Comparison of ENCODE assay signal across 9 cellular contexts in the genomic region with DNA sequence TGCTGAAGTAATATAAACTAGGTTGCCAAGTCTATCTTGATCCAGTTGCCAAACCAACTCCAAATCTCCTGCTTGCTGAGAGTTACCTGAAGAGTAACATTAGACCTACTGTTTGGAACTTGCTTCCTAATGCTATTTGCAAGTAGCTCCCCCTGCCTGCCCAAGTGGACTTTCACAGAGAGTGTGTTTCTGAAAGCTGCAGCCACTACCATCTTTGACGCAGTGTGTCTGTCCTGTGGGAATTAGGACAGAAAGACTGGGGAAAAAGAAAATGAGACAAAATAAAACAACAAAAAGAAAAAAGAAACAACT.
DNase-seq lines count a peak whose midpoint lies in the region; ATAC-seq, FAIRE-seq and TF ChIP-seq lines count a peak whose summit lies in the region.
"Had no signal": no experiment of that assay in that cellular context is flagged by ENCODE, and none has a peak within 500 bp of the region (broad histone marks: within the 10 kb centered on the region; RNA-seq: fewer than 3 reads in every experiment).

No MANE protein-coding gene starts in this region.

- H3K36me3 ChIP-seq in bronchial epithelial cell (ENCODE audit: control insufficient read depth, insufficient read depth, low read length) (no peaks in the 10 kb centered on the region), lower lobe of right lung (no peaks in the 10 kb centered on the region)

- TF ChIP-seq CTCF in LNCaP clone FGC (IDR thresholded peaks at IDR 0.05; ENCODE audit: control insufficient read depth, extremely low read depth, insufficient read depth) (peak; percentile 96), bronchial epithelial cell (IDR thresholded peaks at IDR 0.05; ENCODE audit: insufficient read depth, low read length, severe bottlenecking) (peak; percentile 61), lower lobe of right lung (IDR thresholded peaks at IDR 0.05) (peak; percentile 30)

- FAIRE-seq in bronchial epithelial cell (lab: Jason Lieb, UNC): no peak

- H3K9me3 ChIP-seq in lower lobe of right lung: no peaks in the 10 kb centered on the region

- DNase-seq in ELF-1 (ENCODE audit: low read depth, low spot score) (peak; percentile 2), LNCaP clone FGC (ENCODE audit: low read depth) (peak; percentile 99), bronchial epithelial cell (ENCODE audit: low read depth) (peak; percentile 83), lower lobe of right lung (no peak), NCI-H82 treated with DMSO at 0.1 percent for 48 hours (lab: John Stamatoyannopoulos, UW; ENCODE audit: unreplicated experiment) (no peak), cortex of kidney (lab: John Stamatoyannopoulos, UW) (no peak), NCI-H1436 treated with DMSO at 0.1 percent for 48 hours (lab: John Stamatoyannopoulos, UW) (no peak)
- DNase-seq: mesenchymal stem cell had no signal

- H3K4me1 ChIP-seq in lower lobe of right lung: no peaks in the 10 kb centered on the region

- H3K27ac ChIP-seq in lower lobe of right lung: no peak overlapping the region

- intact Hi-C loops in lower lobe of right lung (cut with DNase I): no loop called here

- no peaks in the 10 kb centered on the region for H3K27me3 ChIP-seq in bronchial epithelial cell (ENCODE audit: control insufficient read depth, insufficient read depth, low read length)
- no peaks in the 10 kb centered on the region for H3K27me3 ChIP-seq in lower lobe of right lung (ENCODE audit: low read depth)

- ATAC-seq in lower lobe of right lung: peak; percentile 42 to 75
- no peak for ATAC-seq in HG03095 (IDR thresholded peaks at IDR 0.05; ENCODE audit: unreplicated experiment)

- H3K4me3 ChIP-seq in LNCaP clone FGC (ENCODE audit: low read depth, low read length) (no peak overlapping the region), bronchial epithelial cell (ENCODE audit: low read depth, low read length) (no peak overlapping the region), lower lobe of right lung (no peak overlapping the region)

Comparison
In these comparisons a context has a peak if more than half of its experiments do, and no peak if none do; other contexts are left out.
1. DNase-seq: peak in ELF-1 (single experiment), LNCaP clone FGC (single experiment) and bronchial epithelial cell (single experiment); none in lower lobe of right lung (single experiment), NCI-H82 treated with DMSO at 0.1 percent for 48 hours (single experiment), cortex of kidney (single experiment) and NCI-H1436 treated with DMSO at 0.1 percent for 48 hours (single experiment).
2. CTCF ChIP-seq: peak in every context shown above with its lines; median percentile 96 in LNCaP clone FGC; 61 in bronchial epithelial cell; 30 in lower lobe of right lung.